Comparison of ENCODE assay signal across 1 cellular context in the genomic region with DNA sequence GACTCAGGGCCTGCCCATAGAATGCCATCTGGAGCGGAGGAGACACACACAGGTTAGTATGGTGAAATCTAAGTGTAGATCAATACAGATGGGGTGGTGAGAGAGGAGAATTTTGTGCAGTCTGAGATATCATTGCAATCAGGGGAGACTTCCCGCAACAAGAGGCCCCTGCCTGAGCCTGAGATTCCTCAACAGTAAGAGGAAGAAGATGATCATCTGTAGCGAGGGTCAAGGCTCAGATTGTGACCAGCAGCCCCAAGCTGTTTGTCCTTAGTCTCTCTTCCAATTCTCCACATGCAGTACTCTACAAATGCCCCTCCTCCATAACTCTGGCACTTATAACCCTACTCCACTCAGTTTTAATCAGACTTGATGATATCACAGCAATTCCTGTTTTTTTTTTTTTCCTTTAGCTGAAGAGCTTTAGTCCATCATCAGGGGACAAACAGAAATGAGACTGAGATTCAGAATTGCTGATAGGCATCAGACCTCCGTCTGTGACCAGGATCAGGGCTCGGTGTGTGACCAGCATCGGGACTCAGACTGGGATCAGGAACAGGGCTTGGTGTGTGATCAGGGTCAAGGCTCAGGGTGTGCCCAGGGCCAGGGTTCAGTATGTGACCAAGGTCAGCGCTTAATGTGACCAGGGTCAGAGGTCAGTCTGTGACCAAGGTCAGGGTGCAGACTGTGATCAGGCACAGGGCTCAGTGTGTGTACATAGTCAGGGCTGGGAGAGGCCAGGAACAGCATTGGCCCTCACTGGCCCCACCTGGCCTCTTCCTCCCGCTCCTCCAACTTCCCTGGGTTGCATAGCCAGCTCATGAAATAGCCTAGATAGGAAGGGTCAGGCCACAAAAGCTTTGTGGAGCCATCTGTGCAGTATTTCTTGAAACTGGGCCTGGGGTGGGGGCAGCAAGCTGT.
TF ChIP-seq lines count a peak whose summit lies in the region.

No MANE protein-coding gene starts in this region.

TF ChIP-seq in HEK293, 187 proteins besides CTCF, POLR2A, EP300 and RAD21 (continued from another document):
- TF ChIP-seq, protein P1, sequence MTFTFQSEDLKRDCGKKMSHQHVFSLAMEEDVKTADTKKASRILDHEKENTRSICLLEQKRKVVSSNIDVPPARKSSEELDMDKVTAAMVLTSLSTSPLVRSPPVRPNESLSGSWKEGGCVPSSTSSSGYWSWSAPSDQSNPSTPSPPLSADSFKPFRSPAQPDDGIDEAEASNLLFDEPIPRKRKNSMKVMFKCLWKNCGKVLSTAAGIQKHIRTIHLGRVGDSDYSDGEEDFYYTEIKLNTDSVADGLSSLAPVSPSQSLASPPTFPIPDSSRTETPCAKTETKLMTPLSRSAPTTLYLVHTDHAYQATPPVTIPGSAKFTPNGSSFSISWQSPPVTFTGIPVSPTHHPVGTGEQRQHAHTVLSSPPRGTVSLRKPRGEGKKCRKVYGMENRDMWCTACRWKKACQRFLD (tag by site-specific recombination; IDR thresholded peaks at IDR 0.05) = no peak
- peak; percentile 88 for TF ChIP-seq BCL11A (tag by site-specific recombination; IDR thresholded peaks at IDR 0.05; ENCODE audit: low read depth)
- no peak for TF ChIP-seq ZNF112 (tag by site-specific recombination; IDR thresholded peaks at IDR 0.05)
- TF ChIP-seq ZNF843 (tag by site-specific recombination; IDR thresholded peaks at IDR 0.05) = no peak
- no peak for TF ChIP-seq ZNF184 (tag by site-specific recombination; IDR thresholded peaks at IDR 0.05)
- TF ChIP-seq, protein P2, sequence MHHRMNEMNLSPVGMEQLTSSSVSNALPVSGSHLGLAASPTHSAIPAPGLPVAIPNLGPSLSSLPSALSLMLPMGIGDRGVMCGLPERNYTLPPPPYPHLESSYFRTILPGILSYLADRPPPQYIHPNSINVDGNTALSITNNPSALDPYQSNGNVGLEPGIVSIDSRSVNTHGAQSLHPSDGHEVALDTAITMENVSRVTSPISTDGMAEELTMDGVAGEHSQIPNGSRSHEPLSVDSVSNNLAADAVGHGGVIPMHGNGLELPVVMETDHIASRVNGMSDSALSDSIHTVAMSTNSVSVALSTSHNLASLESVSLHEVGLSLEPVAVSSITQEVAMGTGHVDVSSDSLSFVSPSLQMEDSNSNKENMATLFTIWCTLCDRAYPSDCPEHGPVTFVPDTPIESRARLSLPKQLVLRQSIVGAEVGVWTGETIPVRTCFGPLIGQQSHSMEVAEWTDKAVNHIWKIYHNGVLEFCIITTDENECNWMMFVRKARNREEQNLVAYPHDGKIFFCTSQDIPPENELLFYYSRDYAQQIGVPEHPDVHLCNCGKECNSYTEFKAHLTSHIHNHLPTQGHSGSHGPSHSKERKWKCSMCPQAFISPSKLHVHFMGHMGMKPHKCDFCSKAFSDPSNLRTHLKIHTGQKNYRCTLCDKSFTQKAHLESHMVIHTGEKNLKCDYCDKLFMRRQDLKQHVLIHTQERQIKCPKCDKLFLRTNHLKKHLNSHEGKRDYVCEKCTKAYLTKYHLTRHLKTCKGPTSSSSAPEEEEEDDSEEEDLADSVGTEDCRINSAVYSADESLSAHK (tag by site-specific recombination; IDR thresholded peaks at IDR 0.05) = no peak
